9 cellular contexts compared by ENCODE assay signal in genomic region chr7:75995052-75995471, GRCh38. TPM values are rescaled to one million over a fixed set of nuclear protein-coding genes. Genes with fewer than 3 reads are reported as not detected.
DNase-seq lines count a peak whose midpoint lies in the region; ATAC-seq, FAIRE-seq and TF ChIP-seq lines count a peak whose summit lies in the region.
"Had no signal": no experiment of that assay in that cellular context is flagged by ENCODE, and none has a peak within 500 bp of the region (broad histone marks: within the 10 kb centered on the region; RNA-seq: fewer than 3 reads in every experiment).

No MANE protein-coding gene starts in this region.

- peak overlapping the region; percentile 98 for H3K4me2 ChIP-seq in astrocyte (ENCODE audit: low read length)

- peaks cover 7% of the 10 kb centered on the region for H3K36me3 ChIP-seq in astrocyte (ENCODE audit: insufficient read depth, low read length)

- H3K4me3 ChIP-seq in astrocyte (ENCODE audit: insufficient read depth, low read depth, low read length): peak overlapping the region; percentile 56

- H2AFZ ChIP-seq in astrocyte (ENCODE audit: low read depth, low read length): peak overlapping the region; percentile 86

- ATAC-seq in GM21528 (IDR thresholded peaks at IDR 0.05; ENCODE audit: low FRiP score, unreplicated experiment): no peak
- ATAC-seq in HG03045 (IDR thresholded peaks at IDR 0.05; ENCODE audit: unreplicated experiment): no peak

- peak; percentile 33 for DNase-seq in NCI-H82 (lab: John Stamatoyannopoulos, UW)
- no peak for DNase-seq in NCI-H82 treated with DMSO at 0.1 percent for 48 hours (lab: John Stamatoyannopoulos, UW; ENCODE audit: unreplicated experiment)
- no peak for DNase-seq in astrocyte (ENCODE audit: low read depth)
- peak in 2 of 49 donors; percentile 20 to 42 for DNase-seq in substantia nigra (lab: John Stamatoyannopoulos, UW)
- DNase-seq in stimulated activated CD4-positive, alpha-beta T cell treated with anti-CD3 and anti-CD28 coated beads, Interleukin-1b, Interleukin-23, amount 100 ng/mL, for 48 hours: no peak

- H3K9ac ChIP-seq in astrocyte (ENCODE audit: low read length): peak overlapping the region; percentile 60

- H3K36me3 Mint-ChIP-seq in astrocyte (ENCODE audit: low read depth, unreplicated experiment): peaks cover 17% of the 10 kb centered on the region

- no peak overlapping the region for H3K27ac Mint-ChIP-seq in astrocyte (ENCODE audit: unreplicated experiment)

- H3K27me3 ChIP-seq in astrocyte (ENCODE audit: insufficient read depth, low read length): no peaks in the 10 kb centered on the region
- H3K27me3 ChIP-seq in layer of hippocampus (ENCODE audit: control insufficient read depth, insufficient read depth, low read length): no peaks in the 10 kb centered on the region

- H3K9me3 Mint-ChIP-seq in astrocyte (ENCODE audit: unreplicated experiment): no peaks in the 10 kb centered on the region

- peak overlapping the region; percentile 76 for H3K4me3 Mint-ChIP-seq in astrocyte (ENCODE audit: unreplicated experiment)

- H3K4me1 Mint-ChIP-seq in astrocyte (ENCODE audit: low read depth, unreplicated experiment): peaks cover 4% of the 10 kb centered on the region

- H3K27ac ChIP-seq in astrocyte (ENCODE audit: low read depth, low read length): no peak overlapping the region
- peak overlapping the region; percentile 89 for H3K27ac ChIP-seq in layer of hippocampus (ENCODE audit: low read depth, low read length)
- peak overlapping the region; percentile 84 for H3K27ac ChIP-seq in substantia nigra (ENCODE audit: low read depth, low read length, poor library complexity, severe bottlenecking)

- no peaks in the 10 kb centered on the region for H3K27me3 Mint-ChIP-seq in astrocyte (ENCODE audit: low read depth, unreplicated experiment)

- no peaks in the 10 kb centered on the region for H3K79me2 ChIP-seq in astrocyte (ENCODE audit: insufficient read depth, low read length)

- peaks cover 16% of the 10 kb centered on the region for H3K4me1 ChIP-seq in astrocyte (ENCODE audit: insufficient read depth, low read length)

- H4K20me1 ChIP-seq in astrocyte (ENCODE audit: insufficient read depth, low read length): peaks cover 9% of the 10 kb centered on the region

- no peak for TF ChIP-seq CTCF in astrocyte (IDR thresholded peaks at IDR 0.05; ENCODE audit: insufficient read depth, low read depth, low read length)

- no peaks in the 10 kb centered on the region for H3K9me3 ChIP-seq in astrocyte (ENCODE audit: insufficient read depth, low read depth, low read length)

- FAIRE-seq in astrocyte (lab: Jason Lieb, UNC): no peak
- FAIRE-seq: colon had no signal

RNA-seq across cellular contexts. Expression of gene TMEM120A, which starts 0.7 kb away (rescaled TPM):
- 32.3 and 34.2 TPM in 2 replicates for total RNA-seq in astrocyte

RNA-seq across cellular contexts. Expression of gene STYXL1, which starts 52.7 kb away (rescaled TPM):
- total RNA-seq in astrocyte: 45.3 and 46.2 TPM in 2 replicates

RNA-seq across cellular contexts. Expression of gene MDH2, which starts 52.8 kb away (rescaled TPM):
- total RNA-seq in astrocyte: 193 and 202 TPM in 2 replicates
